ENCODE assay signal across 9 cellular contexts in the genomic region with DNA sequence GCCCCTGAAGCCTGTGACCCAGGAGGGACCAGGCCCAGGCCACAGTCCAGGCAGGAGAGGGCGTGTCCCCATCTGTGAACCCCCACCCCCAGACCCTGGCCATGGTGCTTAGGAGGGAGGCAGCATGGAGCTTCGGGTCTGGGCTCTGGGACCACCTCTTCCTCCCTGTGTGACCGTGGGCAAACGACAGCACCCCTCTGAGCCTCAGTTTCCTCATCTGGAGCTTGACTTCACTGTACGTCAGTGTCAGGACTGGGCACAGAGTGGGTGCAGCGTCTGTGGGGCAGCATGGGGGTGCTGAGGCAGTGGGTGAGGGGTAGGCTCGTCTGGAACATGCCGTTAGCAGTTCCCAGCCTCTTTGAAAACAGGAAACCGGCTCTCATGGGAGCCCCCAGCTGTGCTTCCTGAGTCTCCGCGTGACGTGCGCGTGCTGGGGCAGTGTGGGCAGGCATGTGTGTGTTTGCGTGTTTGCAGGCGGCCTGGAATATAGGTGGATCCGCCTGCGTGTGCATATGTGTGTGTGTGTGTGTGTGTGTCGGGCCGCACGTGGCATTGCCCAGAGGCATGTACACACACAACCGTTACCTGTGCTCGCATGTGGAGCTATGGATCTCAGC. TPM values are rescaled to one million over a fixed set of nuclear protein-coding genes. Genes with fewer than 3 reads are reported as not detected.
DNase-seq lines count a peak whose midpoint lies in the region; ATAC-seq lines count a peak whose summit lies in the region.
"Had no signal": no experiment of that assay in that cellular context is flagged by ENCODE, and none has a peak within 500 bp of the region (broad histone marks: within the 10 kb centered on the region; RNA-seq: fewer than 3 reads in every experiment).

No MANE protein-coding gene starts in this region.

- H3K36me3 ChIP-seq in BLaER1 treated with 17β-estradiol and CSF1 and Interleukin-3, amounts not matched to agents 10 nM and 100 nM = no peaks in the 10 kb centered on the region
- H3K36me3 ChIP-seq: cardiac muscle cell had no signal

- peak overlapping the region; percentile 93 to 100 (median 99) for H3K27ac ChIP-seq in BLaER1 treated with 17β-estradiol and CSF1 and Interleukin-3, amounts not matched to agents 10 nM and 100 nM
- H3K27ac ChIP-seq: cardiac muscle cell had no signal

- H3K27me3 ChIP-seq in BLaER1 treated with 17β-estradiol and CSF1 and Interleukin-3, amounts not matched to agents 10 nM and 100 nM = no peaks in the 10 kb centered on the region
- H3K27me3 ChIP-seq: cardiac muscle cell had no signal

- peak overlapping the region; percentile 85 to 99 (median 92) for H3K4me2 ChIP-seq in BLaER1 treated with 17β-estradiol and CSF1 and Interleukin-3, amounts not matched to agents 10 nM and 100 nM

- H3K4me1 ChIP-seq in BLaER1 treated with 17β-estradiol and CSF1 and Interleukin-3, amounts not matched to agents 10 nM and 100 nM = peaks cover 59 to 75% (median 71%) of the 10 kb centered on the region in 10 experiments

- H3K9me3 Mint-ChIP-seq in activated T-helper 17 cell treated with anti-CD3 and anti-CD28 coated beads, Interleukin-2, amount 50 U/mL, for 72 hours = no peaks in the 10 kb centered on the region

- intact Hi-C loops in cardiac septum (cut with DNase I) = no loop called here

- no peaks in the 10 kb centered on the region for H4K20me1 ChIP-seq in BLaER1 treated with 17β-estradiol and CSF1 and Interleukin-3, amounts not matched to agents 10 nM and 100 nM

- peaks cover 29% of the 10 kb centered on the region for H3K4me1 Mint-ChIP-seq in activated T-helper 17 cell treated with anti-CD3 and anti-CD28 coated beads, Interleukin-2, amount 50 U/mL, for 72 hours

- no peaks in the 10 kb centered on the region for H3K9me3 ChIP-seq in BLaER1 treated with 17β-estradiol and CSF1 and Interleukin-3, amounts not matched to agents 10 nM and 100 nM (replicated peaks in 1 of 11)

- DNase-seq in NAMALWA (ENCODE audit: low spot score) (peak; percentile 95), cardiac septum (ENCODE audit: low spot score) (peak; percentile 88)
- peak; percentile 43 for DNase-seq in stimulated activated CD4-positive, alpha-beta T cell treated with anti-CD3 and anti-CD28 coated beads, Interleukin-1b, Interleukin-23, amount 100 ng/mL, for 48 hours

- peak; percentile 23 for ATAC-seq in activated T-helper 17 cell treated with anti-CD3 and anti-CD28 coated beads, Interleukin-2, amount 50 U/mL, for 72 hours (replicated peaks)
- ATAC-seq in HG03354 (IDR thresholded peaks at IDR 0.05; ENCODE audit: poor library complexity, severe bottlenecking, unreplicated experiment) (no peak), HG02884 (IDR thresholded peaks at IDR 0.05; ENCODE audit: unreplicated experiment) (no peak), HG03097 (IDR thresholded peaks at IDR 0.05; ENCODE audit: low FRiP score, unreplicated experiment) (no peak)

- peak overlapping the region; percentile 91 for H3K27ac Mint-ChIP-seq in activated T-helper 17 cell treated with anti-CD3 and anti-CD28 coated beads, Interleukin-2, amount 50 U/mL, for 72 hours

- no peaks in the 10 kb centered on the region for H3K27me3 Mint-ChIP-seq in activated T-helper 17 cell treated with anti-CD3 and anti-CD28 coated beads, Interleukin-2, amount 50 U/mL, for 72 hours

- peak overlapping the region; percentile 85 for H3K4me3 Mint-ChIP-seq in activated T-helper 17 cell treated with anti-CD3 and anti-CD28 coated beads, Interleukin-2, amount 50 U/mL, for 72 hours

- H3K9ac ChIP-seq in BLaER1 treated with 17β-estradiol and CSF1 and Interleukin-3, amounts not matched to agents 10 nM and 100 nM = peak overlapping the region; percentile 82 to 91 (median 89)

- H3K36me3 Mint-ChIP-seq in activated T-helper 17 cell treated with anti-CD3 and anti-CD28 coated beads, Interleukin-2, amount 50 U/mL, for 72 hours (ENCODE audit: low read depth) = no peaks in the 10 kb centered on the region

- peak overlapping the region; percentile 11 to 65 (median 49) for H3K4me3 ChIP-seq in BLaER1 treated with 17β-estradiol and CSF1 and Interleukin-3, amounts not matched to agents 10 nM and 100 nM
- H3K4me3 ChIP-seq: cardiac muscle cell had no signal

RNA-seq across cellular contexts. Expression of a gene that starts 15.7 kb away (rescaled TPM):
- 10 to 100 TPM; 32.0 to 98.0 TPM for total RNA-seq in activated T-helper 17 cell treated with anti-CD3 and anti-CD28 coated beads, Interleukin-2, amount 50 U/mL, for 72 hours
- total RNA-seq in cardiac septum = 9.2 TPM

RNA-seq across cellular contexts. Expression of a gene that starts 56.8 kb away (rescaled TPM):
- under 1 TPM; 0.50 to 0.61 TPM for total RNA-seq in activated T-helper 17 cell treated with anti-CD3 and anti-CD28 coated beads, Interleukin-2, amount 50 U/mL, for 72 hours
- total RNA-seq in cardiac septum = 0.19 TPM

Comparison
In these comparisons a context has a peak if more than half of its experiments do, and no peak if none do; other contexts are left out.
1. DNase-seq: peak in every context shown above with its lines; median percentile 95 in NAMALWA; 88 in cardiac septum; 43 in stimulated activated CD4-positive, alpha-beta T cell treated with anti-CD3 and anti-CD28 coated beads, Interleukin-1b, Interleukin-23, amount 100 ng/mL, for 48 hours.